Comparison of ENCODE assay signal across 15 cellular contexts in genomic region chr7:66771795-66772194, GRCh38.
"Had no signal": no experiment of that assay in that cellular context is flagged by ENCODE, and none has a peak within 500 bp of the region (broad histone marks: within the 10 kb centered on the region; RNA-seq: fewer than 3 reads in every experiment).

No MANE protein-coding gene starts in this region.

- H3K4me2 ChIP-seq: hepatocyte had no signal

- H2AFZ ChIP-seq: hepatocyte had no signal

- H3K4me3 ChIP-seq: colonic mucosa, gastroesophageal sphincter, hepatocyte, lung, suprapubic skin, upper lobe of left lung had no signal

- H3K27ac ChIP-seq: colonic mucosa, gastroesophageal sphincter, hepatocyte, suprapubic skin, upper lobe of left lung had no signal

- H3K27me3 ChIP-seq: colonic mucosa, gastroesophageal sphincter, hepatocyte, suprapubic skin, upper lobe of left lung had no signal

- H3K9me3 Mint-ChIP-seq: activated naive CD4-positive, alpha-beta T cell treated with anti-CD3 and anti-CD28 coated beads, Interleukin-2, amount 50 U/mL, for 72 hours; activated T-cell treated with anti-CD3 and anti-CD28 coated beads, Interleukin-2, amount 50 U/mL, for 24 hours; naive thymus-derived CD8-positive, alpha-beta T cell had no signal

- H3K9me3 ChIP-seq: colonic mucosa, gastroesophageal sphincter, suprapubic skin, upper lobe of left lung had no signal

- DNase-seq: activated CD4-positive, alpha-beta T cell treated with anti-CD3 and anti-CD28 coated beads, Interleukin-2, amount 50 U/mL, for 4 hours; activated effector memory CD4-positive, alpha-beta T cell treated with Interleukin-2 at 50 U/mL for 16 hours; activated T-cell treated with anti-CD3 and anti-CD28 coated beads, Interleukin-2, amount 50 U/mL, for 24 hours; amniotic stem cell; colonic mucosa; left colon; naive thymus-derived CD8-positive, alpha-beta T cell; stimulated activated CD4-positive, alpha-beta T cell treated with anti-CD3 and anti-CD28 coated beads, Interleukin-2, amount 100 ng/mL, for 48 hours; stimulated activated naive CD8-positive, alpha-beta T cell treated with anti-CD3 and anti-CD28 coated beads, Interleukin-15, Interleukin-2, amounts not matched to agents 100 U/mL and 50 U/mL, for 24 hours; upper lobe of left lung had no signal

- H3K36me3 ChIP-seq: colonic mucosa had no signal

- H3K27ac Mint-ChIP-seq: activated T-cell treated with anti-CD3 and anti-CD28 coated beads, Interleukin-2, amount 50 U/mL, for 24 hours had no signal

- ATAC-seq: activated naive CD4-positive, alpha-beta T cell treated with anti-CD3 and anti-CD28 coated beads, Interleukin-2, amount 50 U/mL, for 72 hours; gastroesophageal sphincter; left colon; naive thymus-derived CD8-positive, alpha-beta T cell; stimulated activated naive CD8-positive, alpha-beta T cell treated with anti-CD3 and anti-CD28 coated beads, Interleukin-15, Interleukin-2, amounts not matched to agents 100 U/mL and 50 U/mL, for 24 hours had no signal

- H3K4me3 Mint-ChIP-seq: activated T-cell treated with anti-CD3 and anti-CD28 coated beads, Interleukin-2, amount 50 U/mL, for 24 hours; naive thymus-derived CD8-positive, alpha-beta T cell had no signal

- H3K27me3 Mint-ChIP-seq: activated T-cell treated with anti-CD3 and anti-CD28 coated beads, Interleukin-2, amount 50 U/mL, for 24 hours; naive thymus-derived CD8-positive, alpha-beta T cell had no signal

- H3K4me1 ChIP-seq: colonic mucosa had no signal
